1 cellular context compared by ENCODE assay signal in genomic region chr4:126405369-126405982, GRCh38.
TF ChIP-seq lines count a peak whose summit lies in the region.

No MANE protein-coding gene starts in this region.

TF ChIP-seq in K562, 482 proteins besides CTCF, POLR2A, EP300 and RAD21 (continued from another document):
- TF ChIP-seq, protein P1, sequence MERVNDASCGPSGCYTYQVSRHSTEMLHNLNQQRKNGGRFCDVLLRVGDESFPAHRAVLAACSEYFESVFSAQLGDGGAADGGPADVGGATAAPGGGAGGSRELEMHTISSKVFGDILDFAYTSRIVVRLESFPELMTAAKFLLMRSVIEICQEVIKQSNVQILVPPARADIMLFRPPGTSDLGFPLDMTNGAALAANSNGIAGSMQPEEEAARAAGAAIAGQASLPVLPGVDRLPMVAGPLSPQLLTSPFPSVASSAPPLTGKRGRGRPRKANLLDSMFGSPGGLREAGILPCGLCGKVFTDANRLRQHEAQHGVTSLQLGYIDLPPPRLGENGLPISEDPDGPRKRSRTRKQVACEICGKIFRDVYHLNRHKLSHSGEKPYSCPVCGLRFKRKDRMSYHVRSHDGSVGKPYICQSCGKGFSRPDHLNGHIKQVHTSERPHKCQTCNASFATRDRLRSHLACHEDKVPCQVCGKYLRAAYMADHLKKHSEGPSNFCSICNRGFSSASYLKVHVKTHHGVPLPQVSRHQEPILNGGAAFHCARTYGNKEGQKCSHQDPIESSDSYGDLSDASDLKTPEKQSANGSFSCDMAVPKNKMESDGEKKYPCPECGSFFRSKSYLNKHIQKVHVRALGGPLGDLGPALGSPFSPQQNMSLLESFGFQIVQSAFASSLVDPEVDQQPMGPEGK (CRISPR knock-in tag; IDR thresholded peaks at IDR 0.05; ENCODE audit: borderline replicate concordance) = no peak
- TF ChIP-seq RFX5 (IDR thresholded peaks at IDR 0.05; ENCODE audit: low read depth, low read length) = no peak
